Comparison of ENCODE assay signal across 7 cellular contexts in the genomic region with DNA sequence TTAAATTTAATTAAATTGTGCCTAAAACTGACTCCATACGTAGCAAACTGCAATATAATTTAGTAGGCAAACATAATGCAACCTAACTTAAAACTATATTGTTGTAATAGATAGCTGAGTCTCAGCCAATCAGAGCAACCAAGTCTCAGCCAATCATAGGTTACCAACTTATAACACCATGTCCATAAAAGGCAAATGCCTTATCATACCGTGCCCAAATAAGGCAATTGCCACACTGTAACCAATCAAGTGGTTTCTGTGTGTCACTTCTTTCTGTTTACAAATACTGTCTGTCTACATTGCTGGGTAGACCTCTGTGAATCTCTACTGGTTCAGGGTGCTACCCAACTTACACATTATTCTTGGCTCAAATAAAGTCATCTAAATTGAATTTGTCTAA.
"Had no signal": no experiment of that assay in that cellular context is flagged by ENCODE, and none has a peak within 500 bp of the region (broad histone marks: within the 10 kb centered on the region; RNA-seq: fewer than 3 reads in every experiment).

No MANE protein-coding gene starts in this region.

- H3K4me3 ChIP-seq: K562 had no signal

- H3K4me2 ChIP-seq: KMS-11 had no signal

- ATAC-seq: K562 had no signal

- FAIRE-seq: HTR-8/SVneo, K562 had no signal

- H3K9ac ChIP-seq: KMS-11 had no signal

- DNase-seq: IMR-90, KBM-7, KG1 had no signal

- H3K27ac ChIP-seq: HL-60, KMS-11 had no signal
